Comparison of ENCODE assay signal across 19 cellular contexts in genomic region chr12:117120787-117121186, GRCh38. TPM values are rescaled to one million over a fixed set of nuclear protein-coding genes. Genes with fewer than 3 reads are reported as not detected.
A peak's percentile ranks its signal among the peaks of the same experiment; 100 is the strongest.
DNase-seq lines count a peak whose midpoint lies in the region; TF ChIP-seq lines count a peak whose summit lies in the region.
"Had no signal": no experiment of that assay in that cellular context is flagged by ENCODE, and none has a peak within 500 bp of the region (broad histone marks: within the 10 kb centered on the region; RNA-seq: fewer than 3 reads in every experiment).

No MANE protein-coding gene starts in this region.

- H3K36me3 ChIP-seq in A673 (ENCODE audit: insufficient read depth, low read length, poor library complexity, severe bottlenecking) (no peaks in the 10 kb centered on the region), ascending aorta (no peaks in the 10 kb centered on the region), tibial artery (no peaks in the 10 kb centered on the region)
- H3K36me3 ChIP-seq: uterus had no signal

- H3K4me1 ChIP-seq in A673 (ENCODE audit: insufficient read depth, low read length, poor library complexity, severe bottlenecking) (no peaks in the 10 kb centered on the region), ascending aorta (peaks cover 0 to 2% of the 10 kb centered on the region in 2 donors), tibial artery (peaks cover 0 to 8% (median 5%) of the 10 kb centered on the region in 4 donors)
- H3K4me1 ChIP-seq: uterus had no signal

- H3K4me3 ChIP-seq in A673 (ENCODE audit: low read depth, low read length, poor library complexity, severe bottlenecking) (no peak overlapping the region), ascending aorta (no peak overlapping the region), tibial artery (no peak overlapping the region)
- H3K4me3 ChIP-seq: uterus had no signal

- BruUV-seq in A673 (replicated peaks; lab: Mats Ljungman, UMichigan): no TSS peak

- no peaks in the 10 kb centered on the region for H3K9me3 ChIP-seq in A673 (ENCODE audit: low read depth, low read length, poor library complexity, severe bottlenecking)
- no peaks in the 10 kb centered on the region for H3K9me3 ChIP-seq in ascending aorta
- H3K9me3 ChIP-seq in tibial artery: no peaks in the 10 kb centered on the region
- H3K9me3 ChIP-seq: uterus had no signal

- H3K27ac ChIP-seq in A673 (ENCODE audit: low read depth, low read length, poor library complexity, severe bottlenecking) (no peak overlapping the region), caudate nucleus (ENCODE audit: low read depth, low read length) (peak overlapping the region; percentile 54), ascending aorta (no peak overlapping the region), tibial artery (no peak overlapping the region)
- H3K27ac ChIP-seq: uterus had no signal

- DNase-seq in A673 (ENCODE audit: low spot score) (peak; percentile 37), MV-4-11 (lab: John Stamatoyannopoulos, UW) (peak; percentile 31), NCI-H446 (lab: John Stamatoyannopoulos, UW) (peak; percentile 72 to 94), caudate nucleus (lab: John Stamatoyannopoulos, UW) (no peak), T-helper 2 cell (no peak), ascending aorta (ENCODE audit: low spot score in 2 of 2) (no peak), tibial artery (no peak)
- no peak for DNase-seq in stimulated activated naive CD4-positive, alpha-beta T cell (lab: John Stamatoyannopoulos, UW)
- DNase-seq: activated CD4-positive, CD25-positive, alpha-beta regulatory T cell; activated CD8-positive, alpha-beta T cell treated with anti-CD3 and anti-CD28 coated beads, Interleukin-2, amount 10 ng/mL, durations not matched to agents 7 days and 5 days; activated T-cell treated with anti-CD3 and anti-CD28 coated beads, Interleukin-2, amount 50 U/mL, for 72 hours; cortex of kidney; foreskin fibroblast; hippocampal formation; mammary epithelial cell; naive B cell; NCI-H1436 treated with DMSO at 0.1 percent for 48 hours; stimulated activated CD4-positive, alpha-beta T cell treated with anti-CD3 and anti-CD28 coated beads, Interleukin-2, amount 100 ng/mL, for 48 hours; uterus had no signal

- H3K27me3 ChIP-seq in A673 (replicated peaks; ENCODE audit: insufficient read depth, low read depth, low read length, poor library complexity) (no peaks in the 10 kb centered on the region), ascending aorta (no peaks in the 10 kb centered on the region), tibial artery (no peaks in the 10 kb centered on the region)
- H3K27me3 ChIP-seq: uterus had no signal

- intact Hi-C loops in A673 (cut with micrococcal nuclease; ENCODE audit: unreplicated experiment): loop anchor here (1.0 kb wide), 1 partner anchor 95 kb away; no protein-coding TSS in a partner anchor
- intact Hi-C loops in ascending aorta (cut with DNase I): no loop called here
- intact Hi-C loops in tibial artery (cut with DNase I; ENCODE audit: low total_unique reads): loop anchor here (10.0 kb wide), 1 partner anchor 416 kb away; no protein-coding TSS in a partner anchor

- POLR2A ChIA-PET in A673 (lab: Charles Lee; ENCODE audit: low non-redundant PET): no interaction called here

- TF ChIP-seq CTCF in A673 (conservative IDR thresholded peaks at IDR 0.05; ENCODE audit: low read depth, low read length) (no peak), ascending aorta (IDR thresholded peaks at IDR 0.05) (no peak), tibial artery (IDR thresholded peaks at IDR 0.05) (no peak)

- CTCF ChIA-PET in A673 (lab: Charles Lee): interaction anchor here (0.7 to 1.3 kb wide), 3 partner anchors 80 to 417 kb away, joined by 3 to 5 read pairs (median 4); no protein-coding TSS in a partner anchor

RNA-seq across cellular contexts. Expression of gene TESC, which starts 21.6 kb away (rescaled TPM):
- total RNA-seq in A673 (2021): not detected in 2 replicates
- 20.8 TPM for total RNA-seq in ascending aorta

Comparison
In these comparisons a context has a peak if more than half of its experiments do, and no peak if none do; other contexts are left out.
1. DNase-seq: peak in A673 (single experiment), MV-4-11 (single experiment) and NCI-H446 (2 of 2); none in caudate nucleus (0 of 61), stimulated activated naive CD4-positive, alpha-beta T cell (0 of 6), T-helper 2 cell (0 of 5), ascending aorta (0 of 2) and tibial artery (0 of 2).
2. RNA of gene TESC, which starts 21.6 kb away (total RNA-seq): 20.8 TPM in ascending aorta (single experiment); not detected in A673; every median in the first group is over 10 times any median in the second.